Comparison of ENCODE assay signal across 1 cellular context in the genomic region with DNA sequence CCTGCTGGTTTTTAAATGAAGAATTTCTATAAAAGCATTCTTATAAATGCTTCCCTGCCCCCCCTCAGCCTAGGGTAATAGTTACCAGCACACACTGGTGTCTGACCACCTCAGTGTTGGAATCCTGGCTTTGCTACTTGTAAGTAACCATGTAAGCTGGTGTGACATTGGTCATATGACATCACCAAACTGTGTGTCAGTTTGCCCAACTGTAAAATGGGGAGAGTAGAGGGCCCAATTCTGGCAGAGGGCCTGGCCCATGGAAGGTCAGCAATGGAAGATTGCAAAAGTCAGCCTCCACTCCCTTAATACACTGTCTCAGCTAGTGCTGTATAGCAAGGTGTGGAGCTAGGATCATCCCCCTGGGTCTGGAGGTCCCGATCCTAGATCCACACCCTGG.
TF ChIP-seq lines count a peak whose summit lies in the region.

No MANE protein-coding gene starts in this region.

TF ChIP-seq in K562, 482 proteins besides CTCF, POLR2A, EP300 and RAD21:
- TF ChIP-seq, protein P1, sequence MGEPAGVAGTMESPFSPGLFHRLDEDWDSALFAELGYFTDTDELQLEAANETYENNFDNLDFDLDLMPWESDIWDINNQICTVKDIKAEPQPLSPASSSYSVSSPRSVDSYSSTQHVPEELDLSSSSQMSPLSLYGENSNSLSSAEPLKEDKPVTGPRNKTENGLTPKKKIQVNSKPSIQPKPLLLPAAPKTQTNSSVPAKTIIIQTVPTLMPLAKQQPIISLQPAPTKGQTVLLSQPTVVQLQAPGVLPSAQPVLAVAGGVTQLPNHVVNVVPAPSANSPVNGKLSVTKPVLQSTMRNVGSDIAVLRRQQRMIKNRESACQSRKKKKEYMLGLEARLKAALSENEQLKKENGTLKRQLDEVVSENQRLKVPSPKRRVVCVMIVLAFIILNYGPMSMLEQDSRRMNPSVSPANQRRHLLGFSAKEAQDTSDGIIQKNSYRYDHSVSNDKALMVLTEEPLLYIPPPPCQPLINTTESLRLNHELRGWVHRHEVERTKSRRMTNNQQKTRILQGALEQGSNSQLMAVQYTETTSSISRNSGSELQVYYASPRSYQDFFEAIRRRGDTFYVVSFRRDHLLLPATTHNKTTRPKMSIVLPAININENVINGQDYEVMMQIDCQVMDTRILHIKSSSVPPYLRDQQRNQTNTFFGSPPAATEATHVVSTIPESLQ (CRISPR knock-in tag; IDR thresholded peaks at IDR 0.05), result no peak
- TF ChIP-seq, protein P2, sequence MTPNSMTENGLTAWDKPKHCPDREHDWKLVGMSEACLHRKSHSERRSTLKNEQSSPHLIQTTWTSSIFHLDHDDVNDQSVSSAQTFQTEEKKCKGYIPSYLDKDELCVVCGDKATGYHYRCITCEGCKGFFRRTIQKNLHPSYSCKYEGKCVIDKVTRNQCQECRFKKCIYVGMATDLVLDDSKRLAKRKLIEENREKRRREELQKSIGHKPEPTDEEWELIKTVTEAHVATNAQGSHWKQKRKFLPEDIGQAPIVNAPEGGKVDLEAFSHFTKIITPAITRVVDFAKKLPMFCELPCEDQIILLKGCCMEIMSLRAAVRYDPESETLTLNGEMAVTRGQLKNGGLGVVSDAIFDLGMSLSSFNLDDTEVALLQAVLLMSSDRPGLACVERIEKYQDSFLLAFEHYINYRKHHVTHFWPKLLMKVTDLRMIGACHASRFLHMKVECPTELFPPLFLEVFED (CRISPR knock-in tag; conservative IDR thresholded peaks at IDR 0.05), result no peak
- TF ChIP-seq SIRT6 (IDR thresholded peaks at IDR 0.05; ENCODE audit: low read depth, low read length), result no peak
- TF ChIP-seq MXI1 (IDR thresholded peaks at IDR 0.05; ENCODE audit: low read depth, low read length), result no peak
- peak; percentile 35 for TF ChIP-seq RBM25 (IDR thresholded peaks at IDR 0.05; ENCODE audit: low read depth, low read length, severe bottlenecking)
- no peak for TF ChIP-seq DNMT1 (IDR thresholded peaks at IDR 0.05)
